In the genomic region with DNA sequence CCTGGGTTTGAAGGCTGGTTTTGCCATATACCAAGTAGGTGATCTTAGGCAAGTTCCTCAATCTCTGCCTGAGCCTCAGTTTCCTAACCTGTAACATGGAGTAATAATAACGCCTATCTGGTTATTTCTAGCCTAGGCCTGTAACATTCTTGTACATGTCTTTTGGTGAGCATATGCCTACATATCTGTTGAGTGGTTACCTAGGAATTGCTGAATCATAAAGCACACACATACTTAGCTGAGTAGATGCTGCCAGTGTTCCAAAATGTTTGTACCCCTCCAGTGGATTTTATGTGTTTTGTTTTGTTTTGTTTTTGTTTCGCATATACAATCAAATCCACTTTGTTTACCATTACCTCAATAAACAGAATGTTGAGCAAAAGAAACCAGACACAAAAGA, we compare ENCODE assay signal across 23 cellular contexts.
"Had no signal": no experiment of that assay in that cellular context is flagged by ENCODE, and none has a peak within 500 bp of the region (broad histone marks: within the 10 kb centered on the region; RNA-seq: fewer than 3 reads in every experiment).

No MANE protein-coding gene starts in this region.

- FAIRE-seq: HTR-8/SVneo had no signal

- H3K4me3 ChIP-seq: MG63, Peyer's patch had no signal

- H3K4me1 ChIP-seq: Peyer's patch had no signal

- H3K27me3 ChIP-seq: MG63, Peyer's patch had no signal

- ATAC-seq: SK-N-SH treated with all-trans-retinoic acid at 6 μM for 48 hours had no signal

- H3K27ac ChIP-seq: HL-60, Peyer's patch had no signal

- H3K36me3 ChIP-seq: MG63, Peyer's patch had no signal

- DNase-seq: Karpas-422, KG1, MG63, NCI-H1092, NCI-H1105 treated with DMSO at 0.1 percent for 48 hours, NCI-H1417 treated with DMSO at 0.1 percent for 48 hours, NCI-H146, NCI-H1694 treated with DMSO at 0.1 percent for 48 hours, NCI-H1930, NCI-H2081, NCI-H2107, NCI-H226, NCI-H446, NCI-H510A, NCI-H524 treated with DMSO at 0.1 percent for 48 hours, NCI-H69, NCI-H774, Peyer's patch, RPMI8226, SHP77 had no signal
